15 cellular contexts compared by ENCODE assay signal in the genomic region with DNA sequence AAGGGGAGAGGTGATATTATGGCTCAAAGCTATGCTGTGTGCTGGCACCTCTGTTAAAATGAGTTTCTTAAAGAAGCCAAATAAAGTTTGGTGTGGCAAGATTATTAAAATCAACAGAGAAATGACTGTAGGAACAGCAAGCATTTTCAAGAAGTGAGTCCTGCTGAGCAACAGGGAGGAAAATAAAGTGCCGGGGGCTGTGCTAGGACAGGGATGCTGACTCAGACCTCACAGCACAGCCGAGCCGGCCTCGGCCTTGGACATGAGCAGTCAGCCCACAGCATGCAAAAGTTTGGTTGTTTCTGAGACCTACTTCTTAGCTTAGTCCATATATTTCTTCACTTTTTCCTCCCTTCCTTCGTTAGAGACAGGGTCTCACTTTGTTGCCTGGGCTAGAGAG. TPM values are rescaled to one million over a fixed set of nuclear protein-coding genes. Genes with fewer than 3 reads are reported as not detected.
DNase-seq lines count a peak whose midpoint lies in the region; ATAC-seq and TF ChIP-seq lines count a peak whose summit lies in the region.
"Had no signal": no experiment of that assay in that cellular context is flagged by ENCODE, and none has a peak within 500 bp of the region (broad histone marks: within the 10 kb centered on the region; RNA-seq: fewer than 3 reads in every experiment).

No MANE protein-coding gene starts in this region.

- H3K36me3 ChIP-seq in trophoblast cell (ENCODE audit: control insufficient read depth in 1 of 2, insufficient read depth in 2 of 2, low read length in 2 of 2) (no peaks in the 10 kb centered on the region), right lobe of liver (no peaks in the 10 kb centered on the region), Karpas-422 (ENCODE audit: insufficient read depth, low read length) (no peaks in the 10 kb centered on the region)
- H3K36me3 ChIP-seq: sigmoid colon, stomach had no signal

- no peak for TF ChIP-seq POLR2A in right lobe of liver (IDR thresholded peaks at IDR 0.05)

- H3K4me2 ChIP-seq in trophoblast cell (ENCODE audit: low read length) (no peak overlapping the region), Karpas-422 (ENCODE audit: low read depth, low read length, poor library complexity, severe bottlenecking) (no peak overlapping the region)

- no peaks in the 10 kb centered on the region for H3K9me2 ChIP-seq in Karpas-422 (replicated peaks; ENCODE audit: insufficient read depth, low read length)

- TF ChIP-seq CTCF in right lobe of liver (IDR thresholded peaks at IDR 0.05), result no peak

- DNase-seq in H4 (ENCODE audit: low spot score), result peak; percentile 33
- DNase-seq in T1000 (lab: John Stamatoyannopoulos, UW), result peak; percentile 57
- peak; percentile 47 for DNase-seq in fibroblast of gingiva (ENCODE audit: low read depth)
- DNase-seq in trophoblast cell, result peak; percentile 68 to 72
- DNase-seq in right lobe of liver, result no peak
- no peak for DNase-seq in C1 segment of cervical spinal cord (lab: John Stamatoyannopoulos, UW)
- no peak for DNase-seq in Karpas-422
- DNase-seq: activated CD4-positive, alpha-beta T cell treated with anti-CD3 and anti-CD28 coated beads for 4 hours; CD8-positive, alpha-beta T cell; cortex of kidney; naive thymus-derived CD4-positive, alpha-beta T cell; NCI-H1105 treated with DMSO at 0.1 percent for 48 hours; sigmoid colon; stomach had no signal

- ATAC-seq in right lobe of liver, result no peak
- ATAC-seq in HG03108 (IDR thresholded peaks at IDR 0.05; ENCODE audit: unreplicated experiment), result no peak
- ATAC-seq: CD8-positive, alpha-beta T cell; naive thymus-derived CD4-positive, alpha-beta T cell had no signal

- H2AFZ ChIP-seq in trophoblast cell (ENCODE audit: insufficient read depth, low read length, poor library complexity), result no peak overlapping the region
- no peak overlapping the region for H2AFZ ChIP-seq in Karpas-422 (ENCODE audit: low read length)

- H4K91ac ChIP-seq in trophoblast cell (ENCODE audit: low read depth, low read length), result no peak overlapping the region

- H3K4ac ChIP-seq in trophoblast cell (ENCODE audit: low read depth, low read length), result no peak overlapping the region

- H3K9ac ChIP-seq in trophoblast cell (ENCODE audit: low read length) (no peak overlapping the region), Karpas-422 (ENCODE audit: low read length) (no peak overlapping the region)

- no peak overlapping the region for H3K27ac ChIP-seq in trophoblast cell (ENCODE audit: low read depth, low read length)
- H3K27ac ChIP-seq in right lobe of liver, result no peak overlapping the region
- no peak overlapping the region for H3K27ac ChIP-seq in Karpas-422 (ENCODE audit: low read length)
- H3K27ac ChIP-seq: sigmoid colon, stomach had no signal

- H2BK5ac ChIP-seq in trophoblast cell (ENCODE audit: low read depth, low read length, poor library complexity), result no peak overlapping the region

- peaks cover 25% of the 10 kb centered on the region for H3K79me1 ChIP-seq in trophoblast cell (ENCODE audit: low read length)

- no peak overlapping the region for H2BK12ac ChIP-seq in trophoblast cell (ENCODE audit: low read length)

- H3K4me1 ChIP-seq in trophoblast cell (ENCODE audit: control insufficient read depth in 1 of 2, insufficient read depth in 2 of 2, low read length in 2 of 2) (peaks cover 35 to 42% of the 10 kb centered on the region in 2 experiments), right lobe of liver (no peaks in the 10 kb centered on the region), Karpas-422 (ENCODE audit: low read length) (no peaks in the 10 kb centered on the region)
- H3K4me1 ChIP-seq: sigmoid colon had no signal

- H3K18ac ChIP-seq in trophoblast cell (ENCODE audit: low read length), result no peak overlapping the region

- no CpG with 5 or more reads among the region's 5 CpGs for WGBS in trophoblast cell (ENCODE audit: extremely low coverage, insufficient coverage, insufficient read length)
- WGBS in right lobe of liver (ENCODE audit: insufficient coverage, low coverage, low lambda C conversion rate, missing lambda C conversion rate), result 80% methylated on average over 5 of the region's 5 CpGs

- H3K9me3 ChIP-seq in trophoblast cell (ENCODE audit: insufficient read depth, low read depth, low read length) (no peaks in the 10 kb centered on the region), right lobe of liver (no peaks in the 10 kb centered on the region), Karpas-422 (ENCODE audit: low read length) (no peaks in the 10 kb centered on the region)
- H3K9me3 ChIP-seq: sigmoid colon, stomach had no signal

- H3K14ac ChIP-seq in trophoblast cell (ENCODE audit: low read length), result no peak overlapping the region

- H4K8ac ChIP-seq in trophoblast cell (ENCODE audit: low read depth, low read length), result no peak overlapping the region

- intact Hi-C loops in right lobe of liver (cut with DNase I), result loop anchor here in 1 of 2 donors (10.0 kb wide), 1 partner anchor 111 kb away; no protein-coding TSS in a partner anchor

- H3K4me3 ChIP-seq in trophoblast cell (ENCODE audit: low read depth, low read length) (no peak overlapping the region), right lobe of liver (no peak overlapping the region), Karpas-422 (ENCODE audit: low read length) (no peak overlapping the region)
- H3K4me3 ChIP-seq: sigmoid colon, stomach had no signal

- H2BK120ac ChIP-seq in trophoblast cell (ENCODE audit: insufficient read depth, low read length, poor library complexity), result no peak overlapping the region

- H3K79me2 ChIP-seq in trophoblast cell (ENCODE audit: control insufficient read depth, insufficient read depth, low read length, poor library complexity), result no peaks in the 10 kb centered on the region
- H3K79me2 ChIP-seq in Karpas-422 (ENCODE audit: low read length), result no peaks in the 10 kb centered on the region

- H4K20me1 ChIP-seq in Karpas-422 (ENCODE audit: insufficient read depth, low read depth, low read length), result no peaks in the 10 kb centered on the region

- no peak overlapping the region for H3K23ac ChIP-seq in trophoblast cell (ENCODE audit: low read length)

- H2AK5ac ChIP-seq in trophoblast cell (ENCODE audit: low read length), result no peak overlapping the region

- H4K12ac ChIP-seq in trophoblast cell (ENCODE audit: low read depth, low read length), result no peak overlapping the region

- H3K27me3 ChIP-seq in trophoblast cell (ENCODE audit: insufficient read depth, low read length), result no peaks in the 10 kb centered on the region
- H3K27me3 ChIP-seq in right lobe of liver, result no peaks in the 10 kb centered on the region
- no peaks in the 10 kb centered on the region for H3K27me3 ChIP-seq in Karpas-422 (ENCODE audit: low read length)
- H3K27me3 ChIP-seq: sigmoid colon, stomach had no signal

RNA-seq across cellular contexts. Expression of a gene that starts 19.2 kb away (rescaled TPM):
- 0.41 and 2.5 TPM in 2 replicates for total RNA-seq in H4 (2014; rRNA removed; shearing (Covaris generic))
- polyA plus RNA-seq in trophoblast cell (2013), result 1.3 and 1.4 TPM in 2 replicates
- 1 to 10 TPM in 1 of 6 experiments, under 1 TPM in 5; 0.12 to 1.6 (median 0.55) TPM for total RNA-seq in right lobe of liver
- 1.3 and 4.7 TPM in 2 replicates for total RNA-seq in Karpas-422 (2014; rRNA removed; shearing (Covaris generic); ENCODE audit: low replicate concordance)

Comparison
In these comparisons a context has a peak if more than half of its experiments do, and no peak if none do; other contexts are left out.
1. DNase-seq: peak in H4 (single experiment), T1000 (single experiment), fibroblast of gingiva (single experiment) and trophoblast cell (2 of 2); none in right lobe of liver (0 of 3), C1 segment of cervical spinal cord (0 of 14) and Karpas-422 (single experiment).